In genomic region chrX:35040871-35041270, GRCh38 we compare ENCODE assay signal across 17 cellular contexts.
A peak's percentile ranks its signal among the peaks of the same experiment; 100 is the strongest.
DNase-seq lines count a peak whose midpoint lies in the region; TF ChIP-seq lines count a peak whose summit lies in the region.
"Had no signal": no experiment of that assay in that cellular context is flagged by ENCODE, and none has a peak within 500 bp of the region (broad histone marks: within the 10 kb centered on the region; RNA-seq: fewer than 3 reads in every experiment).

No MANE protein-coding gene starts in this region.

- DNase-seq in HCEC 1CT (peak; percentile 3), astrocyte of the spinal cord (ENCODE audit: low read depth, low spot score) (peak; percentile 3), fibroblast of peridontal ligament (ENCODE audit: extremely low read depth) (peak; percentile 25), ureter (ENCODE audit: low spot score) (no peak)
- no peak for DNase-seq in activated T-cell treated with anti-CD3 and anti-CD28 coated beads, Interleukin-2, amount 50 U/mL, for 24 hours
- DNase-seq in activated CD4-positive, alpha-beta T cell treated with anti-CD3 and anti-CD28 coated beads, Interleukin-2, amount 10 ng/mL, durations not matched to agents 7 days and 5 days: no peak
- no peak for DNase-seq in activated CD4-positive, alpha-beta memory T cell treated with anti-CD3 and anti-CD28 coated beads, Interleukin-2, amount 10 ng/mL, durations not matched to agents 7 days and 5 days
- DNase-seq: DND-41, GM23248, NCI-H1417 treated with DMSO at 0.1 percent for 48 hours, NCI-H1930, NCI-H226, NCI-H526 had no signal

- H3K9me3 Mint-ChIP-seq in activated T-cell treated with anti-CD3 and anti-CD28 coated beads, Interleukin-2, amount 50 U/mL, for 24 hours: peaks cover 12% of the 10 kb centered on the region
- no peaks in the 10 kb centered on the region for H3K9me3 Mint-ChIP-seq in activated CD4-positive, alpha-beta T cell treated with anti-CD3 and anti-CD28 coated beads, Interleukin-2, amount 10 ng/mL, durations not matched to agents 7 days and 5 days
- peaks cover 2% of the 10 kb centered on the region for H3K9me3 Mint-ChIP-seq in activated CD4-positive, alpha-beta memory T cell treated with anti-CD3 and anti-CD28 coated beads, Interleukin-2, amount 10 ng/mL, durations not matched to agents 7 days and 5 days

- CTCF ChIA-PET in activated CD4-positive, alpha-beta T cell treated with anti-CD3 and anti-CD28 coated beads, Interleukin-2, amount 10 ng/mL, durations not matched to agents 7 days and 5 days (lab: Charles Lee): no interaction called here
- CTCF ChIA-PET in activated CD4-positive, alpha-beta memory T cell treated with anti-CD3 and anti-CD28 coated beads, Interleukin-2, amount 10 ng/mL, durations not matched to agents 7 days and 5 days (lab: Charles Lee): no interaction called here

- in situ Hi-C loops in astrocyte of the spinal cord (cut with HindIII; ENCODE audit: low sequenced_read_pairs): no loop called here

- no peak overlapping the region for H3K27ac Mint-ChIP-seq in activated T-cell treated with anti-CD3 and anti-CD28 coated beads, Interleukin-2, amount 50 U/mL, for 24 hours
- H3K27ac Mint-ChIP-seq in activated CD4-positive, alpha-beta T cell treated with anti-CD3 and anti-CD28 coated beads, Interleukin-2, amount 10 ng/mL, durations not matched to agents 7 days and 5 days: no peak overlapping the region
- H3K27ac Mint-ChIP-seq in activated CD4-positive, alpha-beta memory T cell treated with anti-CD3 and anti-CD28 coated beads, Interleukin-2, amount 10 ng/mL, durations not matched to agents 7 days and 5 days: no peak overlapping the region
- H3K27ac Mint-ChIP-seq: B cell had no signal

- POLR2A ChIA-PET in activated CD4-positive, alpha-beta T cell treated with anti-CD3 and anti-CD28 coated beads, Interleukin-2, amount 10 ng/mL, durations not matched to agents 7 days and 5 days (lab: Charles Lee): no interaction called here
- POLR2A ChIA-PET in activated CD4-positive, alpha-beta memory T cell treated with anti-CD3 and anti-CD28 coated beads, Interleukin-2, amount 10 ng/mL, durations not matched to agents 7 days and 5 days (lab: Charles Lee): no interaction called here

- no peak overlapping the region for H3K4me3 Mint-ChIP-seq in activated T-cell treated with anti-CD3 and anti-CD28 coated beads, Interleukin-2, amount 50 U/mL, for 24 hours
- H3K4me3 Mint-ChIP-seq in activated CD4-positive, alpha-beta T cell treated with anti-CD3 and anti-CD28 coated beads, Interleukin-2, amount 10 ng/mL, durations not matched to agents 7 days and 5 days: no peak overlapping the region
- H3K4me3 Mint-ChIP-seq in activated CD4-positive, alpha-beta memory T cell treated with anti-CD3 and anti-CD28 coated beads, Interleukin-2, amount 10 ng/mL, durations not matched to agents 7 days and 5 days: no peak overlapping the region
- H3K4me3 Mint-ChIP-seq: B cell had no signal

- no peak overlapping the region for H3K4me3 ChIP-seq in astrocyte of the spinal cord (ENCODE audit: low read depth, low read length)
- H3K4me3 ChIP-seq: GM12878, GM23248, K562, SJSA1 had no signal

- peaks cover 10% of the 10 kb centered on the region for H3K27me3 Mint-ChIP-seq in activated T-cell treated with anti-CD3 and anti-CD28 coated beads, Interleukin-2, amount 50 U/mL, for 24 hours
- H3K27me3 Mint-ChIP-seq in activated CD4-positive, alpha-beta T cell treated with anti-CD3 and anti-CD28 coated beads, Interleukin-2, amount 10 ng/mL, durations not matched to agents 7 days and 5 days: no peaks in the 10 kb centered on the region
- H3K27me3 Mint-ChIP-seq in activated CD4-positive, alpha-beta memory T cell treated with anti-CD3 and anti-CD28 coated beads, Interleukin-2, amount 10 ng/mL, durations not matched to agents 7 days and 5 days: no peaks in the 10 kb centered on the region
- H3K27me3 Mint-ChIP-seq: B cell had no signal

- no peaks in the 10 kb centered on the region for H3K36me3 Mint-ChIP-seq in activated T-cell treated with anti-CD3 and anti-CD28 coated beads, Interleukin-2, amount 50 U/mL, for 24 hours (ENCODE audit: low read depth)
- no peaks in the 10 kb centered on the region for H3K36me3 Mint-ChIP-seq in activated CD4-positive, alpha-beta T cell treated with anti-CD3 and anti-CD28 coated beads, Interleukin-2, amount 10 ng/mL, durations not matched to agents 7 days and 5 days (ENCODE audit: low read depth)
- H3K36me3 Mint-ChIP-seq in activated CD4-positive, alpha-beta memory T cell treated with anti-CD3 and anti-CD28 coated beads, Interleukin-2, amount 10 ng/mL, durations not matched to agents 7 days and 5 days (ENCODE audit: low read depth): no peaks in the 10 kb centered on the region

- TF ChIP-seq CTCF in astrocyte of the spinal cord (IDR thresholded peaks at IDR 0.05; ENCODE audit: low read depth, low read length): no peak

- H3K4me1 Mint-ChIP-seq in activated T-cell treated with anti-CD3 and anti-CD28 coated beads, Interleukin-2, amount 50 U/mL, for 24 hours (ENCODE audit: low read depth): no peaks in the 10 kb centered on the region
- H3K4me1 Mint-ChIP-seq in activated CD4-positive, alpha-beta T cell treated with anti-CD3 and anti-CD28 coated beads, Interleukin-2, amount 10 ng/mL, durations not matched to agents 7 days and 5 days: no peaks in the 10 kb centered on the region
- no peaks in the 10 kb centered on the region for H3K4me1 Mint-ChIP-seq in activated CD4-positive, alpha-beta memory T cell treated with anti-CD3 and anti-CD28 coated beads, Interleukin-2, amount 10 ng/mL, durations not matched to agents 7 days and 5 days
- H3K4me1 Mint-ChIP-seq: B cell had no signal

Comparison
In these comparisons a context has a peak if more than half of its experiments do, and no peak if none do; other contexts are left out.
1. DNase-seq: peak in HCEC 1CT (single experiment), astrocyte of the spinal cord (single experiment) and fibroblast of peridontal ligament (single experiment); none in activated T-cell treated with anti-CD3 and anti-CD28 coated beads, Interleukin-2, amount 50 U/mL, for 24 hours (single experiment), ureter (single experiment), activated CD4-positive, alpha-beta T cell treated with anti-CD3 and anti-CD28 coated beads, Interleukin-2, amount 10 ng/mL, durations not matched to agents 7 days and 5 days (single experiment) and activated CD4-positive, alpha-beta memory T cell treated with anti-CD3 and anti-CD28 coated beads, Interleukin-2, amount 10 ng/mL, durations not matched to agents 7 days and 5 days (single experiment).